17 cellular contexts compared by ENCODE assay signal in the genomic region with DNA sequence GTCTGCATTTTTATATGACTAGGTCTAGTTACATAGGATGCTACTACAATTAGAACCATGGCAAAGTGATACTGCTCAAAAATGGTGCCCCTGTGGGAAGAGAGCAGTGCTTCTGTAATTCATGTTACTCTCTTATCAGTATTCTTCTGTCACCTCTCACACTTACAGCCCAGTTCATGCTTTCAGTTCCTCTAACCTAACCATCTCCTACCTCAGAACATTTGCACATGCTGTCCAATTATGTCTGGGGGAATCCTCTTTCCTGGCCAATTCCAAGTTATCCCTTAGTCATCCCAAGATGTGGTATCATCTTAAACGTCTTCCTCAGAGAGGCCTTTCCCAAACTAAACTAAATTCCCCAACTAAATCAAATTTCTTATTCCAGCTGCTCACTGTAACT.
DNase-seq lines count a peak whose midpoint lies in the region; ATAC-seq, FAIRE-seq and TF ChIP-seq lines count a peak whose summit lies in the region.
"Had no signal": no experiment of that assay in that cellular context is flagged by ENCODE, and none has a peak within 500 bp of the region (broad histone marks: within the 10 kb centered on the region; RNA-seq: fewer than 3 reads in every experiment).

No MANE protein-coding gene starts in this region.

- H3K4me3 ChIP-seq in K562, result no peak overlapping the region
- H3K4me3 ChIP-seq: BLaER1 treated with 17β-estradiol and CSF1 and Interleukin-3, amounts not matched to agents 10 nM and 100 nM had no signal

- no peak for DNase-seq in K562 (ENCODE audit: extremely low read depth in 1 of 4, low spot score in 3 of 4)
- DNase-seq in amygdala (lab: John Stamatoyannopoulos, UW), result no peak
- DNase-seq in DMS 273 treated with DMSO at 0.1 percent for 48 hours (lab: John Stamatoyannopoulos, UW), result no peak
- no peak for DNase-seq in GF-D8 (lab: John Stamatoyannopoulos, UW)
- DNase-seq: Calu3; CD8-positive, alpha-beta T cell; DMS79; GOT3; H7; HFFc6 had no signal

- no peak overlapping the region for H2AFZ ChIP-seq in K562 (ENCODE audit: low read depth, low read length)

- intact Hi-C loops in K562 (cut with micrococcal nuclease), result no loop called here

- H3K9ac ChIP-seq in K562 (ENCODE audit: insufficient read depth in 1 of 2, low read depth in 2 of 2, low read length in 2 of 2), result no peak overlapping the region
- H3K9ac ChIP-seq: BLaER1 treated with 17β-estradiol and CSF1 and Interleukin-3, amounts not matched to agents 10 nM and 100 nM; KMS-11 had no signal

- H4K20me1 ChIP-seq in K562 (replicated peaks; ENCODE audit: control insufficient read depth, insufficient read depth, low read length), result no peaks in the 10 kb centered on the region
- H4K20me1 ChIP-seq: BLaER1 treated with 17β-estradiol and CSF1 and Interleukin-3, amounts not matched to agents 10 nM and 100 nM had no signal

- H3K36me3 ChIP-seq in K562 (ENCODE audit: control insufficient read depth, insufficient read depth, low read length), result no peaks in the 10 kb centered on the region
- H3K36me3 ChIP-seq: BLaER1 treated with 17β-estradiol and CSF1 and Interleukin-3, amounts not matched to agents 10 nM and 100 nM had no signal

- no peak for TF ChIP-seq RAD21 in K562 (CRISPR knock-in tag; conservative IDR thresholded peaks at IDR 0.05 in 1 of 2, IDR thresholded peaks at IDR 0.05 in 1 of 2)

- 0% methylated on average over 1 of the region's 1 CpG for WGBS in K562 (ENCODE audit: insufficient coverage, low coverage, missing lambda C conversion rate)

- peaks cover 0 to 3% of the 10 kb centered on the region in 2 experiments; a peak in 2 of 5 replicates for H3K4me1 ChIP-seq in K562 (replicated peaks in 1 of 2; ENCODE audit: control insufficient read depth in 2 of 2, insufficient read depth in 2 of 2, low read length in 2 of 2)
- H3K4me1 ChIP-seq: BLaER1 treated with 17β-estradiol and CSF1 and Interleukin-3, amounts not matched to agents 10 nM and 100 nM had no signal

- H3K4me2 ChIP-seq in K562 (ENCODE audit: insufficient read depth, low read length), result no peak overlapping the region
- H3K4me2 ChIP-seq: BLaER1 treated with 17β-estradiol and CSF1 and Interleukin-3, amounts not matched to agents 10 nM and 100 nM; KMS-11 had no signal

- no peaks in the 10 kb centered on the region for H3K9me3 ChIP-seq in K562 (replicated peaks; ENCODE audit: control insufficient read depth, insufficient read depth, low read depth, low read length)
- H3K9me3 ChIP-seq: BLaER1 treated with 17β-estradiol and CSF1 and Interleukin-3, amounts not matched to agents 10 nM and 100 nM had no signal

- H3K27ac ChIP-seq in K562 (ENCODE audit: extremely low read depth, low read depth, low read length), result no peak overlapping the region
- H3K27ac ChIP-seq: BLaER1 treated with 17β-estradiol and CSF1 and Interleukin-3, amounts not matched to agents 10 nM and 100 nM; KMS-11 had no signal

- POLR2A ChIA-PET in K562 (lab: Yijun Ruan, JAX), result no interaction called here

- TF ChIP-seq EP300 in K562 (IDR thresholded peaks at IDR 0.05; ENCODE audit: low read length), result no peak

- TF ChIP-seq POLR2A in K562 (conservative IDR thresholded peaks at IDR 0.05), result no peak

- no peaks in the 10 kb centered on the region for H3K79me2 ChIP-seq in K562 (ENCODE audit: control insufficient read depth, insufficient read depth, low read length)

- in situ Hi-C loops in K562 (cut with MboI), result no loop called here

- no TSS peak for BruUV-seq in K562 (replicated peaks; lab: Mats Ljungman, UMichigan)

- peak; percentile 52 for ATAC-seq in GM18868 (IDR thresholded peaks at IDR 0.05; ENCODE audit: unreplicated experiment)
- ATAC-seq in HG02678 (IDR thresholded peaks at IDR 0.05; ENCODE audit: unreplicated experiment), result peak; percentile 56
- ATAC-seq in K562, result no peak
- ATAC-seq: CD8-positive, alpha-beta T cell; HCT116 had no signal

- no peaks in the 10 kb centered on the region for H3K27me3 ChIP-seq in K562 (ENCODE audit: control insufficient read depth in 2 of 2, insufficient read depth in 2 of 2, low read length in 2 of 2)
- H3K27me3 ChIP-seq: BLaER1 treated with 17β-estradiol and CSF1 and Interleukin-3, amounts not matched to agents 10 nM and 100 nM had no signal

- H3K9me1 ChIP-seq in K562 (ENCODE audit: control insufficient read depth, insufficient read depth, low read length), result no peaks in the 10 kb centered on the region

- FAIRE-seq in K562 (lab: Jason Lieb, UNC), result no peak
- FAIRE-seq: GM12892, GM18507 had no signal

- CTCF ChIA-PET in K562 (lab: Yijun Ruan, JAX; ENCODE audit: low intra/inter-chr PET ratio), result no interaction called here

- TF ChIP-seq CTCF in K562 (IDR thresholded peaks at IDR 0.05 in 2 of 3, conservative IDR thresholded peaks at IDR 0.05 in 1 of 3; ENCODE audit: insufficient read depth in 2 of 3, low read depth in 1 of 3, low read length in 3 of 3), result no peak

TF ChIP-seq in K562, 482 proteins besides CTCF, POLR2A, EP300 and RAD21:
- TF ChIP-seq ZNF586 (CRISPR knock-in tag; conservative IDR thresholded peaks at IDR 0.05) (no peak), ZNF124 (CRISPR knock-in tag; IDR thresholded peaks at IDR 0.05) (no peak), RBM25 (IDR thresholded peaks at IDR 0.05; ENCODE audit: low read depth, low read length, severe bottlenecking) (peak; percentile 34), NFXL1 (CRISPR knock-in tag; IDR thresholded peaks at IDR 0.05) (no peak)
TF ChIP-seq in K562: peak in this region for 1.
